8 cellular contexts compared by ENCODE assay signal in genomic region chr2:231926180-231926741, GRCh38. TPM values are rescaled to one million over a fixed set of nuclear protein-coding genes. Genes with fewer than 3 reads are reported as not detected.
DNase-seq lines count a peak whose midpoint lies in the region; ATAC-seq and TF ChIP-seq lines count a peak whose summit lies in the region.

NPPC (minus strand) TSS chr2:231926396; CDS start chr2:231926249, 147 bp downstream.

- H3K4me3 ChIP-seq in endodermal cell (ENCODE audit: low read length): peak within 1 kb of the TSS; percentile 75

- H3K27ac Mint-ChIP-seq in endodermal cell: no peak within 1 kb of the TSS

- H3K36me3 Mint-ChIP-seq in endodermal cell (ENCODE audit: low read depth): no peaks in the 10 kb centered on the region

- H3K4me1 ChIP-seq in endodermal cell (ENCODE audit: control insufficient read depth, insufficient read depth, low read length): no peaks in the 10 kb centered on the region

- H3K9me3 ChIP-seq in endodermal cell (ENCODE audit: control insufficient read depth, low read length): no peaks in the 10 kb centered on the region

- no peak within 1 kb of the TSS for H3K27ac ChIP-seq in endodermal cell (ENCODE audit: low read depth, low read length)

- H3K27me3 Mint-ChIP-seq in endodermal cell (ENCODE audit: insufficient read depth): peaks cover 78% of the 10 kb centered on the region

- H3K9me3 Mint-ChIP-seq in endodermal cell: no peaks in the 10 kb centered on the region

- H3K4me3 Mint-ChIP-seq in endodermal cell: peak within 1 kb of the TSS; percentile 57

- no peak within 1 kb of the TSS for H3K9ac ChIP-seq in endodermal cell (ENCODE audit: extremely low read depth, low read length, poor library complexity, severe bottlenecking)

- peak; percentile 69 for DNase-seq in EL
- DNase-seq in NCI-H345 treated with DMSO at 0.1 percent for 48 hours (lab: John Stamatoyannopoulos, UW; ENCODE audit: unreplicated experiment): peak; percentile 48
- DNase-seq in activated CD4-positive, alpha-beta T cell treated with anti-CD3 and anti-CD28 coated beads, Interleukin-2, amount 50 U/mL, for 48 hours: peak; percentile 78 to 81
- DNase-seq in endodermal cell: peak; percentile 92
- DNase-seq in midbrain (lab: John Stamatoyannopoulos, UW): peak; percentile 75
- DNase-seq in stimulated activated CD8-positive, alpha-beta memory T cell treated with anti-CD3 and anti-CD28 coated beads, Interleukin-7, amount 100 ng/mL, for 24 hours (ENCODE audit: low read depth): peak; percentile 53
- no peak for DNase-seq in SKM-1 treated with dmso at 0.1 percent for 144 hours (lab: John Stamatoyannopoulos, UW; ENCODE audit: unreplicated experiment)

- peak; percentile 77 for TF ChIP-seq CTCF in endodermal cell (conservative IDR thresholded peaks at IDR 0.05)

- peak; percentile 59 for ATAC-seq in HG02884 (IDR thresholded peaks at IDR 0.05; ENCODE audit: unreplicated experiment)

- H3K36me3 ChIP-seq in endodermal cell (ENCODE audit: control insufficient read depth, insufficient read depth, low read length): no peaks in the 10 kb centered on the region

- H3K4me1 Mint-ChIP-seq in endodermal cell: peaks cover 7% of the 10 kb centered on the region

- 0 to 3% methylated on average over 10 to 54 of the region's 54 CpGs for WGBS in endodermal cell (ENCODE audit: insufficient coverage in 1 of 2, insufficient read length in 1 of 2), 2 experiments

- H3K27me3 ChIP-seq in endodermal cell (ENCODE audit: control insufficient read depth, insufficient read depth, low read length, poor library complexity, severe bottlenecking): peaks cover 74% of the 10 kb centered on the region

RNA-seq across cellular contexts. Expression of gene NPPC, which starts in this region (rescaled TPM):
- under 1 TPM in 1 of 2 donors, not detected in 1; 0.84 TPM for total RNA-seq in endodermal cell
- polyA plus RNA-seq in endodermal cell (2013, experiment 1 of 2): 13.3 TPM
- 7.0 TPM for polyA plus RNA-seq in endodermal cell (2013, experiment 2 of 2)
